ENCODE assay signal across 21 cellular contexts in genomic region chr17:43769426-43769825, GRCh38. TPM values are rescaled to one million over a fixed set of nuclear protein-coding genes. Genes with fewer than 3 reads are reported as not detected.
"Had no signal": no experiment of that assay in that cellular context is flagged by ENCODE, and none has a peak within 500 bp of the region (broad histone marks: within the 10 kb centered on the region; RNA-seq: fewer than 3 reads in every experiment).

No MANE protein-coding gene starts in this region.

- FAIRE-seq: endothelial cell of umbilical vein, small intestine had no signal

- H3K4me3 ChIP-seq: esophagus muscularis mucosa, lung, right lobe of liver, SK-N-MC, testis had no signal

- ATAC-seq: right lobe of liver, T-cell had no signal

- H3K27me3 ChIP-seq: esophagus muscularis mucosa, right lobe of liver, testis had no signal

- DNase-seq: activated CD4-positive, alpha-beta memory T cell treated with anti-CD3 and anti-CD28 coated beads, Interleukin-2, amount 10 ng/mL, durations not matched to agents 7 days and 5 days; activated CD4-positive, alpha-beta T cell treated with anti-CD3 and anti-CD28 coated beads for 48 hours; activated CD4-positive, CD25-positive, alpha-beta regulatory T cell; activated naive CD4-positive, alpha-beta T cell treated with anti-CD3 and anti-CD28 coated beads, Interleukin-2, amount 50 U/mL, for 16 hours; activated T-cell treated with anti-CD3 and anti-CD28 coated beads, Interleukin-2, amount 50 U/mL, for 24 hours; aorta; effector CD8-positive, alpha-beta T cell; naive B cell; small intestine; stimulated activated CD4-positive, alpha-beta T cell treated with anti-CD3 and anti-CD28 coated beads, Interleukin-4, amount 100 ng/mL, for 1 hour; T-cell; T-helper 9 cell; testis had no signal

- H3K27ac ChIP-seq: right lobe of liver, SK-N-MC had no signal

- H3K9me3 ChIP-seq: esophagus muscularis mucosa, right lobe of liver, testis had no signal

RNA-seq across cellular contexts. Expression of gene CFAP97D1, which starts 10.8 kb away (rescaled TPM):
- total RNA-seq: activated CD4-positive, alpha-beta memory T cell treated with anti-CD3 and anti-CD28 coated beads, Interleukin-2, amount 10 ng/mL, durations not matched to agents 7 days and 5 days; aorta; endothelial cell of umbilical vein; neural crest cell; osteocyte; right lobe of liver; T-cell had no signal
- polyA plus RNA-seq: endothelial cell of umbilical vein, small intestine had no signal

RNA-seq across cellular contexts. Expression of gene SOST, which starts 10.8 kb away (rescaled TPM):
- total RNA-seq: activated CD4-positive, alpha-beta memory T cell treated with anti-CD3 and anti-CD28 coated beads, Interleukin-2, amount 10 ng/mL, durations not matched to agents 7 days and 5 days; endothelial cell of umbilical vein; esophagus muscularis mucosa; lung; neural crest cell; osteocyte; pulmonary artery endothelial cell; right lobe of liver; T-cell had no signal
- polyA plus RNA-seq: endothelial cell of umbilical vein, small intestine had no signal
